ENCODE assay signal across 31 cellular contexts in genomic region chr4:47217884-47218283, GRCh38.
"Had no signal": no experiment of that assay in that cellular context is flagged by ENCODE, and none has a peak within 500 bp of the region (broad histone marks: within the 10 kb centered on the region; RNA-seq: fewer than 3 reads in every experiment).

No MANE protein-coding gene starts in this region.

- H3K9me3 Mint-ChIP-seq: nephron; neural progenitor cell; stimulated activated memory B cell treated with anti-CD40 and anti-IgM and Interleukin-4, amounts not matched to agents 10 μg/mL and 1 μg/mL and 100 μg/mL, for 72 hours; stimulated activated naive CD8-positive, alpha-beta T cell treated with anti-CD3 and anti-CD28 coated beads, Interleukin-15, amount 100 ng/mL, for 72 hours had no signal

- H3K27ac Mint-ChIP-seq: natural killer cell; nephron; neural progenitor cell; progenitor cell of endocrine pancreas; stimulated activated memory B cell treated with anti-CD40 and anti-IgM and Interleukin-4, amounts not matched to agents 10 μg/mL and 1 μg/mL and 100 μg/mL, for 72 hours; stimulated activated naive CD8-positive, alpha-beta T cell treated with anti-CD3 and anti-CD28 coated beads, Interleukin-15, amount 100 ng/mL, for 72 hours; type B pancreatic cell had no signal

- H3K9me3 ChIP-seq: ovary, psoas muscle, right lobe of liver, sigmoid colon, spleen, suprapubic skin, testis, tibial artery, transverse colon, upper lobe of right lung, uterus had no signal

- H3K27ac ChIP-seq: neural progenitor cell, ovary, parathyroid adenoma, psoas muscle, right lobe of liver, sigmoid colon, spleen, suprapubic skin, testis, tibial artery, transverse colon, upper lobe of right lung, uterus had no signal

- ATAC-seq: natural killer cell; psoas muscle; right cardiac atrium; right lobe of liver; stimulated activated memory B cell treated with anti-CD40 and anti-IgM and Interleukin-4, amounts not matched to agents 10 μg/mL and 1 μg/mL and 100 μg/mL, for 72 hours; stimulated activated naive CD8-positive, alpha-beta T cell treated with anti-CD3 and anti-CD28 coated beads, Interleukin-15, amount 100 ng/mL, for 72 hours; stimulated activated naive CD8-positive, alpha-beta T cell treated with anti-CD3 and anti-CD28 coated beads, Interleukin-15, Interleukin-2, amounts not matched to agents 100 U/mL and 50 U/mL, for 24 hours; upper lobe of right lung had no signal

- H3K36me3 Mint-ChIP-seq: natural killer cell; neural progenitor cell; stimulated activated memory B cell treated with anti-CD40 and anti-IgM and Interleukin-4, amounts not matched to agents 10 μg/mL and 1 μg/mL and 100 μg/mL, for 72 hours; type B pancreatic cell had no signal

- DNase-seq: natural killer cell; occipital lobe; ovary; posterior cingulate gyrus; psoas muscle; right cardiac atrium; right lobe of liver; sigmoid colon; small intestine; spleen; stimulated activated CD4-positive, alpha-beta T cell treated with anti-CD3 and anti-CD28 coated beads, Interleukin-12 subunit alpha, Interleukin-12 subunit beta, amount 100 ng/mL, for 4 hours; stimulated activated CD4-positive, alpha-beta T cell treated with anti-CD3 and anti-CD28 coated beads, Interleukin-1b, Interleukin-23, amount 100 ng/mL, for 48 hours; stimulated activated CD4-positive, alpha-beta T cell treated with anti-CD3 and anti-CD28 coated beads, Interleukin-4, amount 100 ng/mL, for 1 hour; stimulated activated CD4-positive, alpha-beta T cell treated with anti-CD3 and anti-CD28 coated beads, Interleukin-4, amount 100 ng/mL, for 4 hours; stimulated activated CD8-positive, alpha-beta memory T cell treated with anti-CD3 and anti-CD28 coated beads, Interleukin-4, amount 100 ng/mL, for 48 hours; stimulated activated naive CD4-positive, alpha-beta T cell; stimulated activated naive CD8-positive, alpha-beta T cell treated with anti-CD3 and anti-CD28 coated beads, Interleukin-15, amount 100 ng/mL, for 72 hours; stimulated activated naive CD8-positive, alpha-beta T cell treated with anti-CD3 and anti-CD28 coated beads, Interleukin-15, Interleukin-2, amounts not matched to agents 100 U/mL and 50 U/mL, for 24 hours; substantia nigra; testis; tibial artery; transverse colon; upper lobe of right lung; uterus had no signal

- H2AFZ ChIP-seq: neural progenitor cell, parathyroid adenoma had no signal

- H3K4me2 ChIP-seq: neural progenitor cell had no signal

- H3K27me3 ChIP-seq: neural progenitor cell, ovary, right lobe of liver, sigmoid colon, spleen, suprapubic skin, testis, tibial artery, transverse colon, upper lobe of right lung, uterus had no signal

- H3K4me1 ChIP-seq: neural progenitor cell, parathyroid adenoma, psoas muscle, right lobe of liver, sigmoid colon, spleen, suprapubic skin, testis, tibial artery, transverse colon, upper lobe of right lung, uterus had no signal

- H3K36me3 ChIP-seq: neural progenitor cell, ovary, right lobe of liver, sigmoid colon, spleen, suprapubic skin, tibial artery, transverse colon, upper lobe of right lung, uterus had no signal

- H3K27me3 Mint-ChIP-seq: type B pancreatic cell had no signal

- H3K4me3 ChIP-seq: neural progenitor cell, ovary, psoas muscle, right lobe of liver, sigmoid colon, spleen, suprapubic skin, testis, tibial artery, transverse colon, upper lobe of right lung, uterus had no signal

- H3K9ac ChIP-seq: neural progenitor cell, parathyroid adenoma had no signal

- H3K4me3 Mint-ChIP-seq: natural killer cell; nephron; neural progenitor cell; stimulated activated memory B cell treated with anti-CD40 and anti-IgM and Interleukin-4, amounts not matched to agents 10 μg/mL and 1 μg/mL and 100 μg/mL, for 72 hours; stimulated activated naive CD8-positive, alpha-beta T cell treated with anti-CD3 and anti-CD28 coated beads, Interleukin-15, amount 100 ng/mL, for 72 hours; type B pancreatic cell had no signal

- H3K79me2 ChIP-seq: parathyroid adenoma had no signal

- H3K4me1 Mint-ChIP-seq: natural killer cell; nephron; stimulated activated memory B cell treated with anti-CD40 and anti-IgM and Interleukin-4, amounts not matched to agents 10 μg/mL and 1 μg/mL and 100 μg/mL, for 72 hours; stimulated activated naive CD8-positive, alpha-beta T cell treated with anti-CD3 and anti-CD28 coated beads, Interleukin-15, amount 100 ng/mL, for 72 hours had no signal
